1 cellular context compared by ENCODE assay signal in the genomic region with DNA sequence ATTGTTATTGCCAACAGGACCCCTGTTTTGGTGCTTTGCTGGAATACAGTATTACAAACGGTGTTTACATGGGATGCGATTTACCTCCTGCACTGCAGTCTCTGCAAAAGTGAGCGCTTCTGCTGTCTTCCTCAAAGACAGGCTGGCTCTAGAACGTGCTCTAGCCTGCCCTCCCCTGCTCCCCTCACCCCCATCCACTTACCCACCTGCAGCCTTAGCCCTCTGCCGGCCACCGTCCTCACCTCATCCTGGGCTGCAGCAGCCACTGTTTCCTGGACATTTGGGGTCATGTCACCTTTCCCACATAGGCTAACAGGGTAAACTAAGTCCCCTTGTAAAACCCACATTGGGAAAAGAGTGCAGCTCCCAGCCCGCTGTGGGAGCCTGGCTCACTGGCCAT.
TF ChIP-seq lines count a peak whose summit lies in the region.

No MANE protein-coding gene starts in this region.

TF ChIP-seq in HepG2, 621 proteins besides CTCF, POLR2A, EP300 and RAD21:
- no peak for TF ChIP-seq IKZF1 (IDR thresholded peaks at IDR 0.05)
- TF ChIP-seq, protein P1, sequence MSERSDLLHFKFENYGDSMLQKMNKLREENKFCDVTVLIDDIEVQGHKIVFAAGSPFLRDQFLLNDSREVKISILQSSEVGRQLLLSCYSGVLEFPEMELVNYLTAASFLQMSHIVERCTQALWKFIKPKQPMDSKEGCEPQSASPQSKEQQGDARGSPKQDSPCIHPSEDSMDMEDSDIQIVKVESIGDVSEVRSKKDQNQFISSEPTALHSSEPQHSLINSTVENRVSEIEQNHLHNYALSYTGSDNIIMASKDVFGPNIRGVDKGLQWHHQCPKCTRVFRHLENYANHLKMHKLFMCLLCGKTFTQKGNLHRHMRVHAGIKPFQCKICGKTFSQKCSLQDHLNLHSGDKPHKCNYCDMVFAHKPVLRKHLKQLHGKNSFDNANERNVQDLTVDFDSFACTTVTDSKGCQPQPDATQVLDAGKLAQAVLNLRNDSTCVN (CRISPR knock-in tag; IDR thresholded peaks at IDR 0.05; ENCODE audit: borderline replicate concordance): no peak
- TF ChIP-seq, protein P2, sequence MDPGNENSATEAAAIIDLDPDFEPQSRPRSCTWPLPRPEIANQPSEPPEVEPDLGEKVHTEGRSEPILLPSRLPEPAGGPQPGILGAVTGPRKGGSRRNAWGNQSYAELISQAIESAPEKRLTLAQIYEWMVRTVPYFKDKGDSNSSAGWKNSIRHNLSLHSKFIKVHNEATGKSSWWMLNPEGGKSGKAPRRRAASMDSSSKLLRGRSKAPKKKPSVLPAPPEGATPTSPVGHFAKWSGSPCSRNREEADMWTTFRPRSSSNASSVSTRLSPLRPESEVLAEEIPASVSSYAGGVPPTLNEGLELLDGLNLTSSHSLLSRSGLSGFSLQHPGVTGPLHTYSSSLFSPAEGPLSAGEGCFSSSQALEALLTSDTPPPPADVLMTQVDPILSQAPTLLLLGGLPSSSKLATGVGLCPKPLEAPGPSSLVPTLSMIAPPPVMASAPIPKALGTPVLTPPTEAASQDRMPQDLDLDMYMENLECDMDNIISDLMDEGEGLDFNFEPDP (CRISPR knock-in tag; conservative IDR thresholded peaks at IDR 0.05): no peak
- no peak for TF ChIP-seq SRY (CRISPR knock-in tag; IDR thresholded peaks at IDR 0.05)
- TF ChIP-seq, protein P3, sequence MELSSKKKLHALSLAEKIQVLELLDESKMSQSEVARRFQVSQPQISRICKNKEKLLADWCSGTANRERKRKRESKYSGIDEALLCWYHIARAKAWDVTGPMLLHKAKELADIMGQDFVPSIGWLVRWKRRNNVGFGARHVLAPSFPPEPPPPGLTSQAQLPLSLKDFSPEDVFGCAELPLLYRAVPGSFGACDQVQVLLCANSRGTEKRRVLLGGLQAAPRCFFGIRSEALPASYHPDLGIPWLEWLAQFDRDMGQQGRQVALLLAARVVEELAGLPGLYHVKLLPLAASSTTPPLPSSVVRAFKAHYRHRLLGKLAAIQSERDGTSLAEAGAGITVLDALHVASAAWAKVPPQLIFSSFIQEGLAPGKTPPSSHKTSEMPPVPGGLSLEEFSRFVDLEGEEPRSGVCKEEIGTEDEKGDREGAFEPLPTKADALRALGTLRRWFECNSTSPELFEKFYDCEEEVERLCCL (CRISPR knock-in tag; IDR thresholded peaks at IDR 0.05; ENCODE audit: borderline replicate concordance): no peak
- no peak for TF ChIP-seq ZBTB7B (CRISPR knock-in tag; IDR thresholded peaks at IDR 0.05)
- TF ChIP-seq XBP1 (CRISPR knock-in tag; IDR thresholded peaks at IDR 0.05): no peak
- TF ChIP-seq MTA1 (CRISPR knock-in tag; IDR thresholded peaks at IDR 0.05; ENCODE audit: borderline replicate concordance): no peak
- TF ChIP-seq, protein P4, sequence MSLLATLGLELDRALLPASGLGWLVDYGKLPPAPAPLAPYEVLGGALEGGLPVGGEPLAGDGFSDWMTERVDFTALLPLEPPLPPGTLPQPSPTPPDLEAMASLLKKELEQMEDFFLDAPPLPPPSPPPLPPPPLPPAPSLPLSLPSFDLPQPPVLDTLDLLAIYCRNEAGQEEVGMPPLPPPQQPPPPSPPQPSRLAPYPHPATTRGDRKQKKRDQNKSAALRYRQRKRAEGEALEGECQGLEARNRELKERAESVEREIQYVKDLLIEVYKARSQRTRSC (CRISPR knock-in tag; IDR thresholded peaks at IDR 0.05; ENCODE audit: low read depth): no peak
- TF ChIP-seq ZSCAN22 (CRISPR knock-in tag; IDR thresholded peaks at IDR 0.05): no peak
- no peak for TF ChIP-seq ZNF614 (CRISPR knock-in tag; IDR thresholded peaks at IDR 0.05; ENCODE audit: borderline replicate concordance)
- TF ChIP-seq ZNF253 (CRISPR knock-in tag; IDR thresholded peaks at IDR 0.05; ENCODE audit: borderline replicate concordance): no peak
- TF ChIP-seq STAT5B (CRISPR knock-in tag; IDR thresholded peaks at IDR 0.05): no peak
- no peak for TF ChIP-seq RFX5 (IDR thresholded peaks at IDR 0.05; ENCODE audit: low read depth, low read length)
- no peak for TF ChIP-seq ZSCAN25 (CRISPR knock-in tag; IDR thresholded peaks at IDR 0.05)
- no peak for TF ChIP-seq ZMYM4 (CRISPR knock-in tag; IDR thresholded peaks at IDR 0.05)
- TF ChIP-seq, protein P5, sequence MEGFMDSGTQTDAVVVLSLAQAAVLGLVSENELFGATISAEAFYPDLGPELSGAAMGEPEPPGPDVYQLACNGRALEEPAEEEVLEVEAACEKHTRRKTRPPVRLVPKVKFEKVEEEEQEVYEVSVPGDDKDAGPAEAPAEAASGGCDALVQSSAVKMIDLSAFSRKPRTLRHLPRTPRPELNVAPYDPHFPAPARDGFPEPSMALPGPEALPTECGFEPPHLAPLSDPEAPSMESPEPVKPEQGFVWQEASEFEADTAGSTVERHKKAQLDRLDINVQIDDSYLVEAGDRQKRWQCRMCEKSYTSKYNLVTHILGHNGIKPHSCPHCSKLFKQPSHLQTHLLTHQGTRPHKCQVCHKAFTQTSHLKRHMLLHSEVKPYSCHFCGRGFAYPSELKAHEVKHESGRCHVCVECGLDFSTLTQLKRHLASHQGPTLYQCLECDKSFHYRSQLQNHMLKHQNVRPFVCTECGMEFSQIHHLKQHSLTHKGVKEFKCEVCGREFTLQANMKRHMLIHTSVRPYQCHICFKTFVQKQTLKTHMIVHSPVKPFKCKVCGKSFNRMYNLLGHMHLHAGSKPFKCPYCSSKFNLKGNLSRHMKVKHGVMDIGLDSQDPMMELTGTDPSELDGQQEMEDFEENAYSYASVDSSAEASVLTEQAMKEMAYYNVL (CRISPR knock-in tag; IDR thresholded peaks at IDR 0.05; ENCODE audit: borderline replicate concordance): no peak
- no peak for TF ChIP-seq HNRNPK (IDR thresholded peaks at IDR 0.05; ENCODE audit: low read depth, low read length, poor library complexity, severe bottlenecking)
- TF ChIP-seq SALL2 (CRISPR knock-in tag; IDR thresholded peaks at IDR 0.05): no peak
- TF ChIP-seq NFIC (IDR thresholded peaks at IDR 0.05; ENCODE audit: low read length): no peak
